ENCODE assay signal across 19 cellular contexts in genomic region chr11:36139767-36140166, GRCh38.
"Had no signal": no experiment of that assay in that cellular context is flagged by ENCODE, and none has a peak within 500 bp of the region (broad histone marks: within the 10 kb centered on the region; RNA-seq: fewer than 3 reads in every experiment).

No MANE protein-coding gene starts in this region.

- H3K27me3 ChIP-seq: breast epithelium, SJCRH30 had no signal

- H3K4me1 ChIP-seq: breast epithelium, SJCRH30 had no signal

- H3K36me3 ChIP-seq: breast epithelium had no signal

- H3K4me3 ChIP-seq: breast epithelium, SJCRH30 had no signal

- H3K27ac ChIP-seq: breast epithelium, SJCRH30, VCaP had no signal

- DNase-seq: activated CD4-positive, alpha-beta T cell treated with anti-CD3 and anti-CD28 coated beads for 4 hours; activated CD8-positive, alpha-beta memory T cell treated with anti-CD3 and anti-CD28 coated beads, Interleukin-2, amount 50 U/mL, for 4 hours; activated CD8-positive, alpha-beta T cell treated with anti-CD3 and anti-CD28 coated beads for 36 hours; activated effector memory CD4-positive, alpha-beta T cell treated with Interleukin-2 at 50 U/mL for 16 hours; activated naive CD4-positive, alpha-beta T cell; aorta; central memory CD4-positive, alpha-beta T cell; KG1; NCI-H1092; NCI-H1417; NCI-H1694 treated with DMSO at 0.1 percent for 48 hours; NCI-H2029 treated with DMSO at 0.1 percent for 48 hours; NCI-H345; NCI-H510A; NCI-H526 treated with DMSO at 0.1 percent for 48 hours; Right ventricle myocardium superior; SJCRH30 had no signal

- H3K9me3 ChIP-seq: breast epithelium, SJCRH30 had no signal
